In genomic region chr6:31733734-31734133, GRCh38 we compare ENCODE assay signal across 7 cellular contexts.
A peak's percentile ranks its signal among the peaks of the same experiment; 100 is the strongest.
DNase-seq lines count a peak whose midpoint lies in the region; ATAC-seq lines count a peak whose summit lies in the region.
"Had no signal": no experiment of that assay in that cellular context is flagged by ENCODE, and none has a peak within 500 bp of the region (broad histone marks: within the 10 kb centered on the region; RNA-seq: fewer than 3 reads in every experiment).

No MANE protein-coding gene starts in this region.

- H3K4me1 Mint-ChIP-seq in T-helper 1 cell treated with Interleukin-12 subunit alpha and Interleukin-12 subunit beta and Interleukin-4 antibody, amounts not matched to agents 30 μg/mL and 1 μg/mL, for 36 hours (ENCODE audit: low read depth): peaks cover 49% of the 10 kb centered on the region
- H3K4me1 Mint-ChIP-seq in effector memory CD8-positive, alpha-beta T cell (ENCODE audit: low read depth in 2 of 2): peaks cover 64 to 72% of the 10 kb centered on the region in 2 donors
- H3K4me1 Mint-ChIP-seq in stimulated activated effector memory CD8-positive, alpha-beta T cell treated with anti-CD3 and anti-CD28 coated beads, Interleukin-12 subunit alpha, Interleukin-12 subunit beta, amount 100 ng/mL, for 72 hours: peaks cover 67% of the 10 kb centered on the region

- DNase-seq in T-helper 1 cell (no peak), NCI-H226 (no peak)
- DNase-seq in effector memory CD8-positive, alpha-beta T cell: no peak
- no peak for DNase-seq in stimulated activated effector memory CD8-positive, alpha-beta T cell treated with anti-CD3 and anti-CD28 coated beads, Interleukin-12 subunit alpha, Interleukin-12 subunit beta, amount 100 ng/mL, for 72 hours (ENCODE audit: low spot score in 2 of 2)
- DNase-seq in activated effector memory CD4-positive, alpha-beta T cell treated with Interleukin-2 at 50 U/mL for 16 hours: no peak
- DNase-seq: GOT3 had no signal

- H3K9me3 Mint-ChIP-seq in T-helper 1 cell treated with Interleukin-12 subunit alpha and Interleukin-12 subunit beta and Interleukin-4 antibody, amounts not matched to agents 30 μg/mL and 1 μg/mL, for 36 hours: no peaks in the 10 kb centered on the region
- H3K9me3 Mint-ChIP-seq in effector memory CD8-positive, alpha-beta T cell: no peaks in the 10 kb centered on the region
- H3K9me3 Mint-ChIP-seq in stimulated activated effector memory CD8-positive, alpha-beta T cell treated with anti-CD3 and anti-CD28 coated beads, Interleukin-12 subunit alpha, Interleukin-12 subunit beta, amount 100 ng/mL, for 72 hours: no peaks in the 10 kb centered on the region

- peak overlapping the region; percentile 93 for H3K27ac Mint-ChIP-seq in T-helper 1 cell treated with Interleukin-12 subunit alpha and Interleukin-12 subunit beta and Interleukin-4 antibody, amounts not matched to agents 30 μg/mL and 1 μg/mL, for 36 hours
- peak overlapping the region in 1 of 2 donors; percentile 90 for H3K27ac Mint-ChIP-seq in effector memory CD8-positive, alpha-beta T cell
- peak overlapping the region; percentile 92 for H3K27ac Mint-ChIP-seq in stimulated activated effector memory CD8-positive, alpha-beta T cell treated with anti-CD3 and anti-CD28 coated beads, Interleukin-12 subunit alpha, Interleukin-12 subunit beta, amount 100 ng/mL, for 72 hours

- ATAC-seq in effector memory CD8-positive, alpha-beta T cell (replicated peaks): no peak
- no peak for ATAC-seq in stimulated activated effector memory CD8-positive, alpha-beta T cell treated with anti-CD3 and anti-CD28 coated beads, Interleukin-12 subunit alpha, Interleukin-12 subunit beta, amount 100 ng/mL, for 72 hours

- H3K4me3 Mint-ChIP-seq in T-helper 1 cell treated with Interleukin-12 subunit alpha and Interleukin-12 subunit beta and Interleukin-4 antibody, amounts not matched to agents 30 μg/mL and 1 μg/mL, for 36 hours: peak overlapping the region; percentile 100
- peak overlapping the region; percentile 95 to 97 for H3K4me3 Mint-ChIP-seq in effector memory CD8-positive, alpha-beta T cell
- H3K4me3 Mint-ChIP-seq in stimulated activated effector memory CD8-positive, alpha-beta T cell treated with anti-CD3 and anti-CD28 coated beads, Interleukin-12 subunit alpha, Interleukin-12 subunit beta, amount 100 ng/mL, for 72 hours: peak overlapping the region; percentile 84

- H3K36me3 Mint-ChIP-seq in T-helper 1 cell treated with Interleukin-12 subunit alpha and Interleukin-12 subunit beta and Interleukin-4 antibody, amounts not matched to agents 30 μg/mL and 1 μg/mL, for 36 hours (ENCODE audit: low read depth): peaks cover 49% of the 10 kb centered on the region
- H3K36me3 Mint-ChIP-seq in effector memory CD8-positive, alpha-beta T cell (ENCODE audit: insufficient read depth): peaks cover 73% of the 10 kb centered on the region
- H3K36me3 Mint-ChIP-seq in stimulated activated effector memory CD8-positive, alpha-beta T cell treated with anti-CD3 and anti-CD28 coated beads, Interleukin-12 subunit alpha, Interleukin-12 subunit beta, amount 100 ng/mL, for 72 hours: peaks cover 77% of the 10 kb centered on the region

- no peaks in the 10 kb centered on the region for H3K27me3 Mint-ChIP-seq in T-helper 1 cell treated with Interleukin-12 subunit alpha and Interleukin-12 subunit beta and Interleukin-4 antibody, amounts not matched to agents 30 μg/mL and 1 μg/mL, for 36 hours (ENCODE audit: low read depth)
- no peaks in the 10 kb centered on the region for H3K27me3 Mint-ChIP-seq in effector memory CD8-positive, alpha-beta T cell
